Comparison of ENCODE assay signal across 1 cellular context in genomic region chr19:18063463-18063862, GRCh38.
TF ChIP-seq lines count a peak whose summit lies in the region.

No MANE protein-coding gene starts in this region.

TF ChIP-seq in GM12878, 131 proteins besides CTCF, POLR2A, EP300 and RAD21:
- TF ChIP-seq REST (IDR thresholded peaks at IDR 0.05; ENCODE audit: low read depth, low read length) (no peak), SMARCA5 (IDR thresholded peaks at IDR 0.05) (peak; percentile 97), ZNF217 (IDR thresholded peaks at IDR 0.05) (peak; percentile 91), USF1 (IDR thresholded peaks at IDR 0.05; ENCODE audit: borderline replicate concordance, extremely low read length, insufficient read depth, low read depth, low read length) (no peak), IKZF2 (IDR thresholded peaks at IDR 0.05) (0 out of 4 replicates have a peak, but pooled peaks have one; percentile 23 to 25), PKNOX1 (IDR thresholded peaks at IDR 0.05) (no peak), SMC3 (IDR thresholded peaks at IDR 0.05; ENCODE audit: borderline replicate concordance, low read length) (peak; percentile 62), JUND (IDR thresholded peaks at IDR 0.05; ENCODE audit: low read depth, low read length) (no peak), IKZF1 (conservative IDR thresholded peaks at IDR 0.05) (peak; percentile 39; the same call in 1 of the 2 replicates), FOXK2 (IDR thresholded peaks at IDR 0.05) (peak; percentile 72)
TF ChIP-seq in GM12878: peak in this region for 6.
